ENCODE assay signal across 14 cellular contexts in genomic region chr18:48819276-48819675, GRCh38.
DNase-seq lines count a peak whose midpoint lies in the region; ATAC-seq, FAIRE-seq and TF ChIP-seq lines count a peak whose summit lies in the region.
"Had no signal": no experiment of that assay in that cellular context is flagged by ENCODE, and none has a peak within 500 bp of the region (broad histone marks: within the 10 kb centered on the region; RNA-seq: fewer than 3 reads in every experiment).

No MANE protein-coding gene starts in this region.

- peaks cover 0 to 4% (median 0%) of the 10 kb centered on the region in 4 donors for H3K9me3 ChIP-seq in liver (ENCODE audit: control insufficient read depth in 4 of 4, low read length in 3 of 4)
- no peaks in the 10 kb centered on the region for H3K9me3 ChIP-seq in HepG2 (ENCODE audit: low read length)
- no peaks in the 10 kb centered on the region for H3K9me3 ChIP-seq in uterus

- H3K4me3 ChIP-seq in liver (ENCODE audit: low read depth in 1 of 3, low read length in 3 of 3) = no peak overlapping the region
- H3K4me3 ChIP-seq in HepG2 (replicated peaks in 1 of 3; ENCODE audit: insufficient read depth in 1 of 3, low read depth in 2 of 3, low read length in 3 of 3) = no peak overlapping the region
- no peak overlapping the region for H3K4me3 ChIP-seq in uterus

- CTCF ChIA-PET in HepG2 (lab: Yijun Ruan, JAX; ENCODE audit: low intra/inter-chr PET ratio, low total read pairs) = no interaction called here

- POLR2A ChIA-PET in HepG2 (lab: Yijun Ruan, JAX) = no interaction called here

- H3K27me3 ChIP-seq in liver (ENCODE audit: control insufficient read depth in 4 of 4, insufficient read depth in 4 of 4, low read length in 3 of 4) = no peaks in the 10 kb centered on the region
- H3K27me3 ChIP-seq in HepG2 (ENCODE audit: control insufficient read depth in 1 of 2, insufficient read depth in 2 of 2, low read length in 2 of 2) = no peaks in the 10 kb centered on the region
- H3K27me3 ChIP-seq in uterus = no peaks in the 10 kb centered on the region

- FAIRE-seq in HepG2 (lab: Jason Lieb, UNC) = no peak
- FAIRE-seq: endometrium, keratinocyte had no signal

- intact Hi-C loops in HepG2 (cut with micrococcal nuclease; ENCODE audit: unreplicated experiment) (no loop called here), Right ventricle myocardium superior (cut with DNase I) (no loop called here), uterus (cut with DNase I; ENCODE audit: low total_unique reads) (no loop called here)

- H3K9ac ChIP-seq in liver (ENCODE audit: low read depth in 1 of 2, low read length in 2 of 2) (no peak overlapping the region), HepG2 (ENCODE audit: insufficient read depth, low read depth, low read length) (no peak overlapping the region)

- in situ Hi-C loops in HepG2 (cut with HindIII; ENCODE audit: extremely low pct_ligation_motif_present, low pct_unique_long_range_greater_than_20kb) = no loop called here

- BruUV-seq in HepG2 (replicated peaks; lab: Mats Ljungman, UMichigan) = no TSS peak

- H3K27ac ChIP-seq in liver (ENCODE audit: low read depth in 1 of 2, low read length in 2 of 2) (peak overlapping the region in 1 of 2 donors; percentile 39), HepG2 (ENCODE audit: extremely low read length, insufficient read depth, low read length) (no peak overlapping the region), uterus (no peak overlapping the region)

- H3K4me1 ChIP-seq in liver (ENCODE audit: control insufficient read depth in 4 of 4, insufficient read depth in 4 of 4, low read length in 3 of 4) (peaks cover 0 to 8% (median 5%) of the 10 kb centered on the region in 4 donors), HepG2 (ENCODE audit: insufficient read depth, low read length) (no peaks in the 10 kb centered on the region), uterus (no peaks in the 10 kb centered on the region)

- no peak for TF ChIP-seq POLR2A in HepG2 (IDR thresholded peaks at IDR 0.05; ENCODE audit: insufficient read depth in 1 of 2, low read depth in 2 of 2, low read length in 2 of 2)
- no peak for TF ChIP-seq POLR2A in uterus (IDR thresholded peaks at IDR 0.05)

- H2AFZ ChIP-seq in HepG2 (ENCODE audit: low read length) = no peak overlapping the region

- no peak for TF ChIP-seq EP300 in HepG2 (IDR thresholded peaks at IDR 0.05; ENCODE audit: low read depth in 2 of 2, low read length in 2 of 2)
- no peak for TF ChIP-seq EP300 in HepG2 (CRISPR knock-in tag; IDR thresholded peaks at IDR 0.05; ENCODE audit: borderline replicate concordance)

- ATAC-seq in HepG2 = no peak
- ATAC-seq in Right ventricle myocardium superior (ENCODE audit: poor library complexity) = peak; percentile 94
- ATAC-seq in omental fat pad (ENCODE audit: low FRiP score) = no peak
- ATAC-seq in GM21528 (IDR thresholded peaks at IDR 0.05; ENCODE audit: low FRiP score, unreplicated experiment) = no peak

- H3K79me2 ChIP-seq in HepG2 (ENCODE audit: insufficient read depth, low read length) = no peaks in the 10 kb centered on the region

- no peak for TF ChIP-seq CTCF in liver (IDR thresholded peaks at IDR 0.05; ENCODE audit: low read depth, low read length, missing input control)
- TF ChIP-seq CTCF in HepG2 (CRISPR knock-in tag; IDR thresholded peaks at IDR 0.05) = no peak
- TF ChIP-seq CTCF in omental fat pad (IDR thresholded peaks at IDR 0.05) = no peak
- no peak for TF ChIP-seq CTCF in uterus (IDR thresholded peaks at IDR 0.05)

- no peaks in the 10 kb centered on the region for H4K20me1 ChIP-seq in HepG2 (ENCODE audit: insufficient read depth, low read length)

- DNase-seq in HepG2 (ENCODE audit: low spot score) (no peak), Right ventricle myocardium superior (peak; percentile 74), omental fat pad (ENCODE audit: low spot score) (peak; percentile 6), uterus (peak; percentile 8), NCI-H1417 treated with DMSO at 0.1 percent for 48 hours (lab: John Stamatoyannopoulos, UW) (no peak), GM03348 (ENCODE audit: low spot score) (no peak)
- DNase-seq: activated CD4-positive, alpha-beta T cell treated with anti-CD3 and anti-CD28 coated beads, Interleukin-2, amount 50 U/mL, for 4 hours; activated gamma-delta T cell treated with Interleukin-2 at 50 U/mL for 16 hours; COR-L47; NCI-H187 had no signal

- H3K4me2 ChIP-seq in HepG2 (ENCODE audit: low read depth, low read length) = no peak overlapping the region

- H3K36me3 ChIP-seq in liver (ENCODE audit: control insufficient read depth in 4 of 4, insufficient read depth in 3 of 4, low read depth in 1 of 4, low read length in 3 of 4) (peaks cover 0 to 3% (median 1%) of the 10 kb centered on the region in 4 donors), HepG2 (replicated peaks in 1 of 2; ENCODE audit: control insufficient read depth in 1 of 2, insufficient read depth in 2 of 2, low read length in 2 of 2) (peaks cover 13 to 33% of the 10 kb centered on the region in 2 experiments; a peak in 4 of 5 replicates), uterus (no peaks in the 10 kb centered on the region)

- no peak for TF ChIP-seq RAD21 in liver (IDR thresholded peaks at IDR 0.05)
- no peak for TF ChIP-seq RAD21 in HepG2 (CRISPR knock-in tag; IDR thresholded peaks at IDR 0.05)

- 73% methylated on average over 15 of the region's 15 CpGs for WGBS in liver
- 94% methylated on average over 14 of the region's 15 CpGs for WGBS in HepG2 (ENCODE audit: low lambda C conversion rate)

TF ChIP-seq in liver, 16 proteins besides CTCF, POLR2A, EP300 and RAD21:
- TF ChIP-seq GABPA (IDR thresholded peaks at IDR 0.05 in 1 of 2, conservative IDR thresholded peaks at IDR 0.05 in 1 of 2) (no peak), YY1 (IDR thresholded peaks at IDR 0.05) (no peak), TAF1 (conservative IDR thresholded peaks at IDR 0.05) (no peak), RXRA (IDR thresholded peaks at IDR 0.05) (peak; percentile 35 to 71)

TF ChIP-seq in HepG2, 621 proteins besides CTCF, POLR2A, EP300 and RAD21:
- no peak for TF ChIP-seq ZNF546 (CRISPR knock-in tag; conservative IDR thresholded peaks at IDR 0.05)
- no peak for TF ChIP-seq ZNF512B (CRISPR knock-in tag; IDR thresholded peaks at IDR 0.05; ENCODE audit: borderline replicate concordance)
- TF ChIP-seq GLI4 (CRISPR knock-in tag; IDR thresholded peaks at IDR 0.05; ENCODE audit: borderline replicate concordance) = no peak
- TF ChIP-seq CENPBD1 (CRISPR knock-in tag; IDR thresholded peaks at IDR 0.05; ENCODE audit: borderline replicate concordance, low read depth) = no peak
- TF ChIP-seq HMGXB4 (CRISPR knock-in tag; IDR thresholded peaks at IDR 0.05; ENCODE audit: borderline replicate concordance in 1 of 2, low read depth in 1 of 2) = no peak
- TF ChIP-seq ZBTB42 (CRISPR knock-in tag; IDR thresholded peaks at IDR 0.05) = no peak
- TF ChIP-seq IRF9 (CRISPR knock-in tag; IDR thresholded peaks at IDR 0.05; ENCODE audit: borderline replicate concordance) = no peak
- no peak for TF ChIP-seq ZNF607 (CRISPR knock-in tag; IDR thresholded peaks at IDR 0.05; ENCODE audit: borderline replicate concordance)

Comparison
In these comparisons a context has a peak if more than half of its experiments do, and no peak if none do; other contexts are left out.
1. DNase-seq: peak in Right ventricle myocardium superior (single experiment), omental fat pad (single experiment) and uterus (2 of 2); none in HepG2 (single experiment), NCI-H1417 treated with DMSO at 0.1 percent for 48 hours (single experiment) and GM03348 (single experiment).